Comparison of ENCODE assay signal across 27 cellular contexts in genomic region chr17:47427985-47428384, GRCh38.
"Had no signal": no experiment of that assay in that cellular context is flagged by ENCODE, and none has a peak within 500 bp of the region (broad histone marks: within the 10 kb centered on the region; RNA-seq: fewer than 3 reads in every experiment).

No MANE protein-coding gene starts in this region.

- FAIRE-seq: bronchial epithelial cell had no signal

- ATAC-seq: activated naive CD4-positive, alpha-beta T cell treated with anti-CD3 and anti-CD28 coated beads, Interleukin-2, amount 50 U/mL, for 72 hours; activated naive CD8-positive, alpha-beta T cell treated with anti-CD3 and anti-CD28 coated beads, Interleukin-2, amount 50 U/mL, for 24 hours; activated T-cell treated with anti-CD3 and anti-CD28 coated beads, Interleukin-2, amount 50 U/mL, for 4 hours; body of pancreas; T-helper 17 cell had no signal

- DNase-seq: activated B cell treated with CpG ODN at 0.5 μM for 24 hours; activated CD4-positive, alpha-beta T cell treated with anti-CD3 and anti-CD28 coated beads for 1 hour; activated CD4-positive, alpha-beta T cell treated with anti-CD3 and anti-CD28 coated beads, Interleukin-2, amount 10 ng/mL, durations not matched to agents 24 days and 14 days; activated CD4-positive, alpha-beta T cell treated with anti-CD3 and anti-CD28 coated beads, Interleukin-2, amount 50 U/mL, for 48 hours; activated CD8-positive, alpha-beta memory T cell treated with anti-CD3 and anti-CD28 coated beads for 24 hours; activated effector memory CD4-positive, alpha-beta T cell treated with anti-CD3 and anti-CD28 coated beads, Interleukin-2, amount 50 U/mL, for 16 hours; activated naive CD4-positive, alpha-beta T cell treated with Interleukin-2 at 50 U/mL for 16 hours; activated naive CD8-positive, alpha-beta T cell treated with anti-CD3 and anti-CD28 coated beads, Interleukin-2, amount 50 U/mL, for 24 hours; activated T-cell treated with anti-CD3 and anti-CD28 coated beads, Interleukin-2, amount 50 U/mL, for 4 hours; amniotic stem cell; body of pancreas; central memory CD4-positive, alpha-beta T cell; MG63; NCI-H1105 treated with DMSO at 0.1 percent for 48 hours; NCI-H1436 treated with DMSO at 0.1 percent for 48 hours; NCI-H187; NCI-H2171; NCI-H2227 treated with DMSO at 0.1 percent for 48 hours; NCI-H446 treated with DMSO at 0.1 percent for 48 hours; NCI-H526; NCI-H82; SIG-M5; T-helper 17 cell; T-helper 9 cell had no signal

- H3K27ac ChIP-seq: ascending aorta, body of pancreas had no signal

- H3K27me3 ChIP-seq: ascending aorta, body of pancreas, MG63 had no signal

- H3K4me3 ChIP-seq: ascending aorta, body of pancreas, MG63 had no signal

- H3K9me3 ChIP-seq: ascending aorta, body of pancreas, MG63 had no signal
